10 cellular contexts compared by ENCODE assay signal in the genomic region with DNA sequence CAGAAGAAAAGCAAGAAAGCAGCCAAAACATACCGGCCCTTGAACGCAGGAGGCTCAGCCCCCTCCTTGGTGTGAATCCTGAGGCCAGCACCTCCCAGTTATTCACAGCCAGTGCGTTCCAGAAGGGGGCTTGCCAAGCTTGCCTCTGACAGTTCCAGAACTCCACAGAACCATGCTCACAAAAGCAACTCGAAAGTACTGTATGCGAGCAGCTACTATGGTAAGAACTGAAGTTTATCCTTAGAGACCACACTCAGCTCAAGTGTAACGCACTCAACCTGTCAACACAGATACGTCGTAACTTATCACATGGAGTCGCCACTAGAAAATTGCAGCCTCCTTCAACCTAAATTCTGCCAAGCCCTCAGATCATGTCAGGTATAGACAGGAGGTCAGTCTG.
A peak's percentile ranks its signal among the peaks of the same experiment; 100 is the strongest.
DNase-seq lines count a peak whose midpoint lies in the region; ATAC-seq and TF ChIP-seq lines count a peak whose summit lies in the region.
"Had no signal": no experiment of that assay in that cellular context is flagged by ENCODE, and none has a peak within 500 bp of the region (broad histone marks: within the 10 kb centered on the region; RNA-seq: fewer than 3 reads in every experiment).

No MANE protein-coding gene starts in this region.

- peak overlapping the region; percentile 90 for H3K9ac ChIP-seq in BLaER1
- peak overlapping the region; percentile 88; the same call in 1 of the 2 replicates for H3K9ac ChIP-seq in MM.1S (ENCODE audit: low read length)

- H3K36me3 Mint-ChIP-seq in effector memory CD8-positive, alpha-beta T cell (ENCODE audit: insufficient read depth) = peaks cover 11% of the 10 kb centered on the region
- H3K36me3 Mint-ChIP-seq in nephron progenitor cell (ENCODE audit: low read depth) = peaks cover 5% of the 10 kb centered on the region

- DNase-seq in MM.1S (no peak), nephron progenitor cell (no peak), epidermal melanocyte (ENCODE audit: insufficient read length, low spot score) (no peak)
- DNase-seq in effector memory CD8-positive, alpha-beta T cell = no peak
- DNase-seq: amniotic stem cell, NCI-H1436 had no signal

- TF ChIP-seq CTCF in MM.1S (IDR thresholded peaks at IDR 0.05; ENCODE audit: low read length) (no peak), nephron progenitor cell (IDR thresholded peaks at IDR 0.05) (no peak)

- peak overlapping the region; percentile 88 to 89 for H3K4me3 Mint-ChIP-seq in effector memory CD8-positive, alpha-beta T cell
- H3K4me3 Mint-ChIP-seq in nephron progenitor cell = peak overlapping the region; percentile 88

- ATAC-seq in effector memory CD8-positive, alpha-beta T cell (replicated peaks) = no peak
- ATAC-seq in GM19324 (IDR thresholded peaks at IDR 0.05; ENCODE audit: low FRiP score, unreplicated experiment) (no peak), HG03571 (IDR thresholded peaks at IDR 0.05; ENCODE audit: unreplicated experiment) (no peak), HG03354 (IDR thresholded peaks at IDR 0.05; ENCODE audit: poor library complexity, severe bottlenecking, unreplicated experiment) (no peak)

- H3K4me2 ChIP-seq in BLaER1 = peak overlapping the region; percentile 93
- peak overlapping the region; percentile 94 for H3K4me2 ChIP-seq in MM.1S (ENCODE audit: low read depth, low read length)

- no peaks in the 10 kb centered on the region for H3F3A ChIP-seq in MM.1S (ENCODE audit: insufficient read depth, low read length)

- no peaks in the 10 kb centered on the region for H3K9me2 ChIP-seq in MM.1S (replicated peaks; ENCODE audit: insufficient read depth, low read length)

- H3K27me3 ChIP-seq in BLaER1 (no peaks in the 10 kb centered on the region), MM.1S (replicated peaks; ENCODE audit: insufficient read depth, low read length) (peaks cover 32% of the 10 kb centered on the region)

- peaks cover 16 to 21% of the 10 kb centered on the region in 2 donors for H3K4me1 Mint-ChIP-seq in effector memory CD8-positive, alpha-beta T cell (ENCODE audit: low read depth in 2 of 2)
- peaks cover 47% of the 10 kb centered on the region for H3K4me1 Mint-ChIP-seq in nephron progenitor cell

- H3K36me3 ChIP-seq in BLaER1 (peaks cover 30% of the 10 kb centered on the region), MM.1S (replicated peaks; ENCODE audit: insufficient read depth, low read length) (no peaks in the 10 kb centered on the region)

- peaks cover 0 to 10% of the 10 kb centered on the region in 2 donors for H3K27me3 Mint-ChIP-seq in effector memory CD8-positive, alpha-beta T cell
- H3K27me3 Mint-ChIP-seq in nephron progenitor cell (ENCODE audit: low read depth, poor library complexity) = peaks cover 27% of the 10 kb centered on the region

- no peak overlapping the region for H2AFZ ChIP-seq in MM.1S (ENCODE audit: low read length)

- H3K9me3 ChIP-seq in BLaER1 (no peaks in the 10 kb centered on the region), MM.1S (replicated peaks; ENCODE audit: insufficient read depth, low read length) (no peaks in the 10 kb centered on the region)

- no peaks in the 10 kb centered on the region for H3K9me3 Mint-ChIP-seq in effector memory CD8-positive, alpha-beta T cell
- no peaks in the 10 kb centered on the region for H3K9me3 Mint-ChIP-seq in nephron progenitor cell

- H3K27ac Mint-ChIP-seq in effector memory CD8-positive, alpha-beta T cell = peak overlapping the region; percentile 68 to 91
- H3K27ac Mint-ChIP-seq in nephron progenitor cell = no peak overlapping the region

- H3K4me3 ChIP-seq in BLaER1 (peak overlapping the region; percentile 92), MM.1S (ENCODE audit: low read length) (peak overlapping the region; percentile 94)

- H3K79me2 ChIP-seq in MM.1S (ENCODE audit: low read length) = peaks cover 61% of the 10 kb centered on the region

- no peak overlapping the region for H3K27ac ChIP-seq in BLaER1
- H3K27ac ChIP-seq in MM.1S (ENCODE audit: low read length) = no peak overlapping the region

- H3K4me1 ChIP-seq in BLaER1 = peaks cover 59% of the 10 kb centered on the region
- 0 out of 2 replicates have a peak, but pooled peaks cover 7% of the 10 kb centered on the region for H3K4me1 ChIP-seq in MM.1S (ENCODE audit: low read length)

- peaks cover 59% of the 10 kb centered on the region for H4K20me1 ChIP-seq in BLaER1
- peaks cover 10% of the 10 kb centered on the region; the same call in 1 of the 2 replicates for H4K20me1 ChIP-seq in MM.1S (ENCODE audit: insufficient read depth, low read length)
